13 cellular contexts compared by ENCODE assay signal in genomic region chr21:29640233-29640554, GRCh38.
DNase-seq lines count a peak whose midpoint lies in the region; ATAC-seq and TF ChIP-seq lines count a peak whose summit lies in the region.
"Had no signal": no experiment of that assay in that cellular context is flagged by ENCODE, and none has a peak within 500 bp of the region (broad histone marks: within the 10 kb centered on the region; RNA-seq: fewer than 3 reads in every experiment).

No MANE protein-coding gene starts in this region.

- DNase-seq in CD1c-positive myeloid dendritic cell (ENCODE audit: extremely low spot score) (peak; percentile 71), NOMO-1 treated with dmso at 0.1 percent for 144 hours (lab: John Stamatoyannopoulos, UW; ENCODE audit: unreplicated experiment) (peak; percentile 45), HAP-1 (ENCODE audit: low spot score in 2 of 2) (no peak), superior temporal gyrus (ENCODE audit: extremely low spot score) (no peak), osteocyte (ENCODE audit: extremely low spot score, unreplicated experiment) (no peak)
- DNase-seq: activated CD8-positive, alpha-beta T cell treated with anti-CD3 and anti-CD28 coated beads, Interleukin-2, amount 10 ng/mL, durations not matched to agents 7 days and 5 days; activated naive CD8-positive, alpha-beta T cell treated with anti-CD3 and anti-CD28 coated beads, Interleukin-2, amount 10 ng/mL, durations not matched to agents 7 days and 5 days; effector CD4-positive, alpha-beta T cell; GOT3; SK-N-SH had no signal

- H3K9me3 Mint-ChIP-seq in osteocyte (ENCODE audit: unreplicated experiment) = no peaks in the 10 kb centered on the region
- H3K9me3 Mint-ChIP-seq: activated naive CD8-positive, alpha-beta T cell treated with anti-CD3 and anti-CD28 coated beads, Interleukin-2, amount 10 ng/mL, durations not matched to agents 7 days and 5 days had no signal

- H3K4me3 ChIP-seq in HAP-1 = no peak overlapping the region

- H3K27me3 Mint-ChIP-seq in osteocyte (ENCODE audit: unreplicated experiment) = no peaks in the 10 kb centered on the region

- in situ Hi-C loops in HAP-1 (cut with MboI; ENCODE audit: low sequenced_read_pairs) = no loop called here

- H3K27me3 ChIP-seq in HAP-1 (ENCODE audit: low read depth) = no peaks in the 10 kb centered on the region

- H3K9me3 ChIP-seq in HAP-1 = no peaks in the 10 kb centered on the region
- H3K9me3 ChIP-seq: SK-N-SH had no signal

- H3K4me1 ChIP-seq in HAP-1 = no peaks in the 10 kb centered on the region

- no peak for TF ChIP-seq CTCF in osteocyte (IDR thresholded peaks at IDR 0.05)

- H3K36me3 ChIP-seq in HAP-1 (replicated peaks) = no peaks in the 10 kb centered on the region

- H3K36me3 Mint-ChIP-seq in osteocyte (ENCODE audit: unreplicated experiment) = no peaks in the 10 kb centered on the region

- ATAC-seq in GM19351 (IDR thresholded peaks at IDR 0.05; ENCODE audit: unreplicated experiment) = peak; percentile 51
- peak; percentile 64 for ATAC-seq in HG02885 (IDR thresholded peaks at IDR 0.05; ENCODE audit: poor library complexity, unreplicated experiment)
- no peak for ATAC-seq in HG03520 (IDR thresholded peaks at IDR 0.05; ENCODE audit: unreplicated experiment)
- ATAC-seq: activated CD8-positive, alpha-beta T cell treated with anti-CD3 and anti-CD28 coated beads, Interleukin-2, amount 10 ng/mL, durations not matched to agents 7 days and 5 days had no signal

- H3K4me1 Mint-ChIP-seq in osteocyte (ENCODE audit: unreplicated experiment) = peaks cover 2% of the 10 kb centered on the region

- H3K27ac Mint-ChIP-seq in osteocyte (ENCODE audit: unreplicated experiment) = no peak overlapping the region
- H3K27ac Mint-ChIP-seq: activated CD8-positive, alpha-beta T cell treated with anti-CD3 and anti-CD28 coated beads, Interleukin-2, amount 10 ng/mL, durations not matched to agents 7 days and 5 days; activated naive CD8-positive, alpha-beta T cell treated with anti-CD3 and anti-CD28 coated beads, Interleukin-2, amount 10 ng/mL, durations not matched to agents 7 days and 5 days had no signal

- no peak overlapping the region for H3K4me3 Mint-ChIP-seq in osteocyte (ENCODE audit: unreplicated experiment)
- H3K4me3 Mint-ChIP-seq: activated CD8-positive, alpha-beta T cell treated with anti-CD3 and anti-CD28 coated beads, Interleukin-2, amount 10 ng/mL, durations not matched to agents 7 days and 5 days; activated naive CD8-positive, alpha-beta T cell treated with anti-CD3 and anti-CD28 coated beads, Interleukin-2, amount 10 ng/mL, durations not matched to agents 7 days and 5 days had no signal

Comparison
In these comparisons a context has a peak if more than half of its experiments do, and no peak if none do; other contexts are left out.
1. DNase-seq: peak in CD1c-positive myeloid dendritic cell (single experiment) and NOMO-1 treated with dmso at 0.1 percent for 144 hours (single experiment); none in HAP-1 (0 of 2), superior temporal gyrus (single experiment) and osteocyte (single experiment).